ENCODE assay signal across 1 cellular context in the genomic region with DNA sequence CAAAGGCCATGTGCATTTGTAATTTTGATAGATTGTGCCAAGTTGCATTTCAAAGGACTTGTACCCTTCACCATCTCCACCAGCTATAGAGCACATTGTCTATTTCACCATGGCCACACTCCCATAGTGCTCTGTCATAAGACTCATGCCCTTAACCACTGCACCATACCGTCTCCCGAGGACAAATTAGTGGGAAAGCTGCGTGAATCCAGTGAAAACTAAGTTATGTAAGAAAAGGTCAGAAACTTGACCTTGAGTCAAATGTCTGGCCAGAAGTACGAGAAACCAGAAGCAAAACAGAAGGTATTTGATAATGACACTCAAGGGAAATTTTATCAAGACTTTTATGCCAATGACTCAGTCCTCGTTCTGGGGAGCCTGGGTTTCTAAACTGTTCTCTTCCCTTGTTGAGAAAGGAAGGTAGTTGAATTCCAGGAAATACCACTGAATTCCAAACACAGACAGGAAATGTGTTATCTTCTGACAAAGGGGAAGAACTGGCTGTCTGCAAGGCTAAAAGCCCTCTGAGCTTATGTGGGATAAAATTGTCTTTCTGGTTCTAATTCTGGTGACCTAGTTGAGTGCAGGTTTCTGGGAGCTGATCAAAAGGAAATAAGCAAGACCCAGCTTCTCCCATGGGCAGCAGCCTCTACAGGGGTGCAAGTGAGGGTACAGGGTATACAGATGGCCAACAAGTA.
TF ChIP-seq lines count a peak whose summit lies in the region.

No MANE protein-coding gene starts in this region.

TF ChIP-seq in K562, 482 proteins besides CTCF, POLR2A, EP300 and RAD21 (continued from another document and continues in another):
- TF ChIP-seq, protein P1, sequence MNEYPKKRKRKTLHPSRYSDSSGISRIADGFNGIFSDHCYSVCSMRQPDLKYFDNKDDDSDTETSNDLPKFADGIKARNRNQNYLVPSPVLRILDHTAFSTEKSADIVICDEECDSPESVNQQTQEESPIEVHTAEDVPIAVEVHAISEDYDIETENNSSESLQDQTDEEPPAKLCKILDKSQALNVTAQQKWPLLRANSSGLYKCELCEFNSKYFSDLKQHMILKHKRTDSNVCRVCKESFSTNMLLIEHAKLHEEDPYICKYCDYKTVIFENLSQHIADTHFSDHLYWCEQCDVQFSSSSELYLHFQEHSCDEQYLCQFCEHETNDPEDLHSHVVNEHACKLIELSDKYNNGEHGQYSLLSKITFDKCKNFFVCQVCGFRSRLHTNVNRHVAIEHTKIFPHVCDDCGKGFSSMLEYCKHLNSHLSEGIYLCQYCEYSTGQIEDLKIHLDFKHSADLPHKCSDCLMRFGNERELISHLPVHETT (CRISPR knock-in tag; conservative IDR thresholded peaks at IDR 0.05 in 1 of 2, IDR thresholded peaks at IDR 0.05 in 1 of 2): 0 out of 4 replicates have a peak, but pooled peaks of 1 of the 2 experiments have one; percentile 38
- TF ChIP-seq, protein P2, sequence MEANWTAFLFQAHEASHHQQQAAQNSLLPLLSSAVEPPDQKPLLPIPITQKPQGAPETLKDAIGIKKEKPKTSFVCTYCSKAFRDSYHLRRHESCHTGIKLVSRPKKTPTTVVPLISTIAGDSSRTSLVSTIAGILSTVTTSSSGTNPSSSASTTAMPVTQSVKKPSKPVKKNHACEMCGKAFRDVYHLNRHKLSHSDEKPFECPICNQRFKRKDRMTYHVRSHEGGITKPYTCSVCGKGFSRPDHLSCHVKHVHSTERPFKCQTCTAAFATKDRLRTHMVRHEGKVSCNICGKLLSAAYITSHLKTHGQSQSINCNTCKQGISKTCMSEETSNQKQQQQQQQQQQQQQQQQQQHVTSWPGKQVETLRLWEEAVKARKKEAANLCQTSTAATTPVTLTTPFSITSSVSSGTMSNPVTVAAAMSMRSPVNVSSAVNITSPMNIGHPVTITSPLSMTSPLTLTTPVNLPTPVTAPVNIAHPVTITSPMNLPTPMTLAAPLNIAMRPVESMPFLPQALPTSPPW (CRISPR knock-in tag; IDR thresholded peaks at IDR 0.05): no peak
- TF ChIP-seq ESRRA (IDR thresholded peaks at IDR 0.05; ENCODE audit: borderline replicate concordance, low read depth) (peak; percentile 94), TEAD2 (tag; IDR thresholded peaks at IDR 0.05) (no peak), JUN (IDR thresholded peaks at IDR 0.05; ENCODE audit: borderline replicate concordance, low read depth, low read length) (0 out of 2 replicates have a peak, but pooled peaks have one; percentile 33), JUN (CRISPR knock-in tag; IDR thresholded peaks at IDR 0.05; ENCODE audit: borderline replicate concordance) (no peak), ASH1L (IDR thresholded peaks at IDR 0.05; ENCODE audit: borderline replicate concordance, low read depth, partially characterized antibody) (no peak), CBFB (CRISPR knock-in tag; IDR thresholded peaks at IDR 0.05) (no peak), MEF2A (IDR thresholded peaks at IDR 0.05; ENCODE audit: control insufficient read depth, low read depth, low read length) (no peak), PHB (CRISPR knock-in tag; IDR thresholded peaks at IDR 0.05) (no peak), SPI1 (IDR thresholded peaks at IDR 0.05; ENCODE audit: borderline replicate concordance, low read depth, low read length) (peak; percentile 23; the same call in 1 of the 2 replicates), KDM1A (IDR thresholded peaks at IDR 0.05) (peak in 1 of 2 experiments; percentile 52; a peak in 1 of 4 replicates), TSC22D4 (tag; IDR thresholded peaks at IDR 0.05) (no peak), NFRKB (IDR thresholded peaks at IDR 0.05; ENCODE audit: low read depth) (no peak), NR1H2 (CRISPR knock-in tag; IDR thresholded peaks at IDR 0.05) (no peak), ZNF408 (CRISPR knock-in tag; IDR thresholded peaks at IDR 0.05; ENCODE audit: low read depth) (no peak), HLTF (IDR thresholded peaks at IDR 0.05) (no peak), CHD2 (IDR thresholded peaks at IDR 0.05; ENCODE audit: low read depth, low read length) (no peak), ZFP30 (CRISPR knock-in tag; IDR thresholded peaks at IDR 0.05; ENCODE audit: borderline replicate concordance) (no peak), ZNF764 (CRISPR knock-in tag; IDR thresholded peaks at IDR 0.05; ENCODE audit: low read depth) (no peak), PTRF (tag; IDR thresholded peaks at IDR 0.05) (peak; percentile 45; the same call in 1 of the 2 replicates), NR2C2 (CRISPR knock-in tag; IDR thresholded peaks at IDR 0.05) (no peak), NR2C2 (tag; IDR thresholded peaks at IDR 0.05) (peak; percentile 60), NFIX (CRISPR knock-in tag; IDR thresholded peaks at IDR 0.05; ENCODE audit: low read depth) (no peak), MTA2 (IDR thresholded peaks at IDR 0.05; ENCODE audit: low read depth) (peak; percentile 7; the same call in 1 of the 2 replicates), KLF13 (tag; IDR thresholded peaks at IDR 0.05; ENCODE audit: borderline replicate concordance, low read depth) (no peak), ZNF668 (CRISPR knock-in tag; IDR thresholded peaks at IDR 0.05) (no peak), NR3C1 (CRISPR knock-in tag; IDR thresholded peaks at IDR 0.05) (no peak), SMAD4 (CRISPR knock-in tag; conservative IDR thresholded peaks at IDR 0.05) (peak; percentile 97)
- TF ChIP-seq, protein P3, sequence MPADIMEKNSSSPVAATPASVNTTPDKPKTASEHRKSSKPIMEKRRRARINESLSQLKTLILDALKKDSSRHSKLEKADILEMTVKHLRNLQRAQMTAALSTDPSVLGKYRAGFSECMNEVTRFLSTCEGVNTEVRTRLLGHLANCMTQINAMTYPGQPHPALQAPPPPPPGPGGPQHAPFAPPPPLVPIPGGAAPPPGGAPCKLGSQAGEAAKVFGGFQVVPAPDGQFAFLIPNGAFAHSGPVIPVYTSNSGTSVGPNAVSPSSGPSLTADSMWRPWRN (IDR thresholded peaks at IDR 0.05; ENCODE audit: low read depth): no peak
- TF ChIP-seq, protein P4, sequence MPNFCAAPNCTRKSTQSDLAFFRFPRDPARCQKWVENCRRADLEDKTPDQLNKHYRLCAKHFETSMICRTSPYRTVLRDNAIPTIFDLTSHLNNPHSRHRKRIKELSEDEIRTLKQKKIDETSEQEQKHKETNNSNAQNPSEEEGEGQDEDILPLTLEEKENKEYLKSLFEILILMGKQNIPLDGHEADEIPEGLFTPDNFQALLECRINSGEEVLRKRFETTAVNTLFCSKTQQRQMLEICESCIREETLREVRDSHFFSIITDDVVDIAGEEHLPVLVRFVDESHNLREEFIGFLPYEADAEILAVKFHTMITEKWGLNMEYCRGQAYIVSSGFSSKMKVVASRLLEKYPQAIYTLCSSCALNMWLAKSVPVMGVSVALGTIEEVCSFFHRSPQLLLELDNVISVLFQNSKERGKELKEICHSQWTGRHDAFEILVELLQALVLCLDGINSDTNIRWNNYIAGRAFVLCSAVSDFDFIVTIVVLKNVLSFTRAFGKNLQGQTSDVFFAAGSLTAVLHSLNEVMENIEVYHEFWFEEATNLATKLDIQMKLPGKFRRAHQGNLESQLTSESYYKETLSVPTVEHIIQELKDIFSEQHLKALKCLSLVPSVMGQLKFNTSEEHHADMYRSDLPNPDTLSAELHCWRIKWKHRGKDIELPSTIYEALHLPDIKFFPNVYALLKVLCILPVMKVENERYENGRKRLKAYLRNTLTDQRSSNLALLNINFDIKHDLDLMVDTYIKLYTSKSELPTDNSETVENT (CRISPR knock-in tag; IDR thresholded peaks at IDR 0.05): no peak
- TF ChIP-seq, protein P5, sequence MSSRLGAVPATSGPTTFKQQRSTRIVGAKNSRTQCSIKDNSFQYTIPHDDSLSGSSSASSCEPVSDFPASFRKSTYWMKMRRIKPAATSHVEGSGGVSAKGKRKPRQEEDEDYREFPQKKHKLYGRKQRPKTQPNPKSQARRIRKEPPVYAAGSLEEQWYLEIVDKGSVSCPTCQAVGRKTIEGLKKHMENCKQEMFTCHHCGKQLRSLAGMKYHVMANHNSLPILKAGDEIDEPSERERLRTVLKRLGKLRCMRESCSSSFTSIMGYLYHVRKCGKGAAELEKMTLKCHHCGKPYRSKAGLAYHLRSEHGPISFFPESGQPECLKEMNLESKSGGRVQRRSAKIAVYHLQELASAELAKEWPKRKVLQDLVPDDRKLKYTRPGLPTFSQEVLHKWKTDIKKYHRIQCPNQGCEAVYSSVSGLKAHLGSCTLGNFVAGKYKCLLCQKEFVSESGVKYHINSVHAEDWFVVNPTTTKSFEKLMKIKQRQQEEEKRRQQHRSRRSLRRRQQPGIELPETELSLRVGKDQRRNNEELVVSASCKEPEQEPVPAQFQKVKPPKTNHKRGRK (tag; IDR thresholded peaks at IDR 0.05): no peak
- TF ChIP-seq, protein P6, sequence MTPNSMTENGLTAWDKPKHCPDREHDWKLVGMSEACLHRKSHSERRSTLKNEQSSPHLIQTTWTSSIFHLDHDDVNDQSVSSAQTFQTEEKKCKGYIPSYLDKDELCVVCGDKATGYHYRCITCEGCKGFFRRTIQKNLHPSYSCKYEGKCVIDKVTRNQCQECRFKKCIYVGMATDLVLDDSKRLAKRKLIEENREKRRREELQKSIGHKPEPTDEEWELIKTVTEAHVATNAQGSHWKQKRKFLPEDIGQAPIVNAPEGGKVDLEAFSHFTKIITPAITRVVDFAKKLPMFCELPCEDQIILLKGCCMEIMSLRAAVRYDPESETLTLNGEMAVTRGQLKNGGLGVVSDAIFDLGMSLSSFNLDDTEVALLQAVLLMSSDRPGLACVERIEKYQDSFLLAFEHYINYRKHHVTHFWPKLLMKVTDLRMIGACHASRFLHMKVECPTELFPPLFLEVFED (CRISPR knock-in tag; conservative IDR thresholded peaks at IDR 0.05): no peak
- TF ChIP-seq, protein P7, sequence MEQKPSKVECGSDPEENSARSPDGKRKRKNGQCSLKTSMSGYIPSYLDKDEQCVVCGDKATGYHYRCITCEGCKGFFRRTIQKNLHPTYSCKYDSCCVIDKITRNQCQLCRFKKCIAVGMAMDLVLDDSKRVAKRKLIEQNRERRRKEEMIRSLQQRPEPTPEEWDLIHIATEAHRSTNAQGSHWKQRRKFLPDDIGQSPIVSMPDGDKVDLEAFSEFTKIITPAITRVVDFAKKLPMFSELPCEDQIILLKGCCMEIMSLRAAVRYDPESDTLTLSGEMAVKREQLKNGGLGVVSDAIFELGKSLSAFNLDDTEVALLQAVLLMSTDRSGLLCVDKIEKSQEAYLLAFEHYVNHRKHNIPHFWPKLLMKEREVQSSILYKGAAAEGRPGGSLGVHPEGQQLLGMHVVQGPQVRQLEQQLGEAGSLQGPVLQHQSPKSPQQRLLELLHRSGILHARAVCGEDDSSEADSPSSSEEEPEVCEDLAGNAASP (IDR thresholded peaks at IDR 0.05): no peak
- TF ChIP-seq, protein P8, sequence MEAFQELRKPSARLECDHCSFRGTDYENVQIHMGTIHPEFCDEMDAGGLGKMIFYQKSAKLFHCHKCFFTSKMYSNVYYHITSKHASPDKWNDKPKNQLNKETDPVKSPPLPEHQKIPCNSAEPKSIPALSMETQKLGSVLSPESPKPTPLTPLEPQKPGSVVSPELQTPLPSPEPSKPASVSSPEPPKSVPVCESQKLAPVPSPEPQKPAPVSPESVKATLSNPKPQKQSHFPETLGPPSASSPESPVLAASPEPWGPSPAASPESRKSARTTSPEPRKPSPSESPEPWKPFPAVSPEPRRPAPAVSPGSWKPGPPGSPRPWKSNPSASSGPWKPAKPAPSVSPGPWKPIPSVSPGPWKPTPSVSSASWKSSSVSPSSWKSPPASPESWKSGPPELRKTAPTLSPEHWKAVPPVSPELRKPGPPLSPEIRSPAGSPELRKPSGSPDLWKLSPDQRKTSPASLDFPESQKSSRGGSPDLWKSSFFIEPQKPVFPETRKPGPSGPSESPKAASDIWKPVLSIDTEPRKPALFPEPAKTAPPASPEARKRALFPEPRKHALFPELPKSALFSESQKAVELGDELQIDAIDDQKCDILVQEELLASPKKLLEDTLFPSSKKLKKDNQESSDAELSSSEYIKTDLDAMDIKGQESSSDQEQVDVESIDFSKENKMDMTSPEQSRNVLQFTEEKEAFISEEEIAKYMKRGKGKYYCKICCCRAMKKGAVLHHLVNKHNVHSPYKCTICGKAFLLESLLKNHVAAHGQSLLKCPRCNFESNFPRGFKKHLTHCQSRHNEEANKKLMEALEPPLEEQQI (IDR thresholded peaks at IDR 0.05): no peak
- TF ChIP-seq, protein P9, sequence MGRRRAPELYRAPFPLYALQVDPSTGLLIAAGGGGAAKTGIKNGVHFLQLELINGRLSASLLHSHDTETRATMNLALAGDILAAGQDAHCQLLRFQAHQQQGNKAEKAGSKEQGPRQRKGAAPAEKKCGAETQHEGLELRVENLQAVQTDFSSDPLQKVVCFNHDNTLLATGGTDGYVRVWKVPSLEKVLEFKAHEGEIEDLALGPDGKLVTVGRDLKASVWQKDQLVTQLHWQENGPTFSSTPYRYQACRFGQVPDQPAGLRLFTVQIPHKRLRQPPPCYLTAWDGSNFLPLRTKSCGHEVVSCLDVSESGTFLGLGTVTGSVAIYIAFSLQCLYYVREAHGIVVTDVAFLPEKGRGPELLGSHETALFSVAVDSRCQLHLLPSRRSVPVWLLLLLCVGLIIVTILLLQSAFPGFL (CRISPR knock-in tag; IDR thresholded peaks at IDR 0.05): no peak
- TF ChIP-seq, protein P10, sequence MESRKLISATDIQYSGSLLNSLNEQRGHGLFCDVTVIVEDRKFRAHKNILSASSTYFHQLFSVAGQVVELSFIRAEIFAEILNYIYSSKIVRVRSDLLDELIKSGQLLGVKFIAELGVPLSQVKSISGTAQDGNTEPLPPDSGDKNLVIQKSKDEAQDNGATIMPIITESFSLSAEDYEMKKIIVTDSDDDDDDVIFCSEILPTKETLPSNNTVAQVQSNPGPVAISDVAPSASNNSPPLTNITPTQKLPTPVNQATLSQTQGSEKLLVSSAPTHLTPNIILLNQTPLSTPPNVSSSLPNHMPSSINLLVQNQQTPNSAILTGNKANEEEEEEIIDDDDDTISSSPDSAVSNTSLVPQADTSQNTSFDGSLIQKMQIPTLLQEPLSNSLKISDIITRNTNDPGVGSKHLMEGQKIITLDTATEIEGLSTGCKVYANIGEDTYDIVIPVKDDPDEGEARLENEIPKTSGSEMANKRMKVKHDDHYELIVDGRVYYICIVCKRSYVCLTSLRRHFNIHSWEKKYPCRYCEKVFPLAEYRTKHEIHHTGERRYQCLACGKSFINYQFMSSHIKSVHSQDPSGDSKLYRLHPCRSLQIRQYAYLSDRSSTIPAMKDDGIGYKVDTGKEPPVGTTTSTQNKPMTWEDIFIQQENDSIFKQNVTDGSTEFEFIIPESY (CRISPR knock-in tag; IDR thresholded peaks at IDR 0.05): no peak
- TF ChIP-seq, protein P11, sequence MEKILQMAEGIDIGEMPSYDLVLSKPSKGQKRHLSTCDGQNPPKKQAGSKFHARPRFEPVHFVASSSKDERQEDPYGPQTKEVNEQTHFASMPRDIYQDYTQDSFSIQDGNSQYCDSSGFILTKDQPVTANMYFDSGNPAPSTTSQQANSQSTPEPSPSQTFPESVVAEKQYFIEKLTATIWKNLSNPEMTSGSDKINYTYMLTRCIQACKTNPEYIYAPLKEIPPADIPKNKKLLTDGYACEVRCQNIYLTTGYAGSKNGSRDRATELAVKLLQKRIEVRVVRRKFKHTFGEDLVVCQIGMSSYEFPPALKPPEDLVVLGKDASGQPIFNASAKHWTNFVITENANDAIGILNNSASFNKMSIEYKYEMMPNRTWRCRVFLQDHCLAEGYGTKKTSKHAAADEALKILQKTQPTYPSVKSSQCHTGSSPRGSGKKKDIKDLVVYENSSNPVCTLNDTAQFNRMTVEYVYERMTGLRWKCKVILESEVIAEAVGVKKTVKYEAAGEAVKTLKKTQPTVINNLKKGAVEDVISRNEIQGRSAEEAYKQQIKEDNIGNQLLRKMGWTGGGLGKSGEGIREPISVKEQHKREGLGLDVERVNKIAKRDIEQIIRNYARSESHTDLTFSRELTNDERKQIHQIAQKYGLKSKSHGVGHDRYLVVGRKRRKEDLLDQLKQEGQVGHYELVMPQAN (IDR thresholded peaks at IDR 0.05; ENCODE audit: borderline replicate concordance): no peak
